1 cellular context compared by ENCODE assay signal in the genomic region with DNA sequence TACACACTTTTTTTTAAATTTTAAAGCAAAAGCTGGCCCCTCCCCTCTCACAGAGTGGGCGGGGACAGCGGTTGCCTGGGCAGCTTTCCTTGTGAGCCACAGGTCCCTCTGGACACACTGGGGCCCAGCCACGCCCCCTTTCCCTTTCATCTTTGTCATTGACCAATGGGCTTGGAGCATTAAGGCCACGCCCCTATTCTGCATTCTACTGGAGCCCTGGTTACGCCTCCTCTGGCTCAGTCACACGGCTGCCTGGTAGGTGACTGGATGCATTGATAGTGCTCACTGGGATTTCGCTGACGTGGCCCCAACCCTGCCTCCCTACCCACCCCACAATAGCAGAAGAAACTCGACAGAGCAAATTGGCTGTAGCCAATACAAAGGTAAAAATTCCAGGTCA.
TF ChIP-seq lines count a peak whose summit lies in the region.

No MANE protein-coding gene starts in this region.

TF ChIP-seq in GM23338, 12 proteins besides CTCF, POLR2A, EP300 and RAD21 (continued from another document):
- TF ChIP-seq, protein P1, sequence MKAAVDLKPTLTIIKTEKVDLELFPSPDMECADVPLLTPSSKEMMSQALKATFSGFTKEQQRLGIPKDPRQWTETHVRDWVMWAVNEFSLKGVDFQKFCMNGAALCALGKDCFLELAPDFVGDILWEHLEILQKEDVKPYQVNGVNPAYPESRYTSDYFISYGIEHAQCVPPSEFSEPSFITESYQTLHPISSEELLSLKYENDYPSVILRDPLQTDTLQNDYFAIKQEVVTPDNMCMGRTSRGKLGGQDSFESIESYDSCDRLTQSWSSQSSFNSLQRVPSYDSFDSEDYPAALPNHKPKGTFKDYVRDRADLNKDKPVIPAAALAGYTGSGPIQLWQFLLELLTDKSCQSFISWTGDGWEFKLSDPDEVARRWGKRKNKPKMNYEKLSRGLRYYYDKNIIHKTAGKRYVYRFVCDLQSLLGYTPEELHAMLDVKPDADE (IDR thresholded peaks at IDR 0.05) = no peak
- TF ChIP-seq, protein P2, sequence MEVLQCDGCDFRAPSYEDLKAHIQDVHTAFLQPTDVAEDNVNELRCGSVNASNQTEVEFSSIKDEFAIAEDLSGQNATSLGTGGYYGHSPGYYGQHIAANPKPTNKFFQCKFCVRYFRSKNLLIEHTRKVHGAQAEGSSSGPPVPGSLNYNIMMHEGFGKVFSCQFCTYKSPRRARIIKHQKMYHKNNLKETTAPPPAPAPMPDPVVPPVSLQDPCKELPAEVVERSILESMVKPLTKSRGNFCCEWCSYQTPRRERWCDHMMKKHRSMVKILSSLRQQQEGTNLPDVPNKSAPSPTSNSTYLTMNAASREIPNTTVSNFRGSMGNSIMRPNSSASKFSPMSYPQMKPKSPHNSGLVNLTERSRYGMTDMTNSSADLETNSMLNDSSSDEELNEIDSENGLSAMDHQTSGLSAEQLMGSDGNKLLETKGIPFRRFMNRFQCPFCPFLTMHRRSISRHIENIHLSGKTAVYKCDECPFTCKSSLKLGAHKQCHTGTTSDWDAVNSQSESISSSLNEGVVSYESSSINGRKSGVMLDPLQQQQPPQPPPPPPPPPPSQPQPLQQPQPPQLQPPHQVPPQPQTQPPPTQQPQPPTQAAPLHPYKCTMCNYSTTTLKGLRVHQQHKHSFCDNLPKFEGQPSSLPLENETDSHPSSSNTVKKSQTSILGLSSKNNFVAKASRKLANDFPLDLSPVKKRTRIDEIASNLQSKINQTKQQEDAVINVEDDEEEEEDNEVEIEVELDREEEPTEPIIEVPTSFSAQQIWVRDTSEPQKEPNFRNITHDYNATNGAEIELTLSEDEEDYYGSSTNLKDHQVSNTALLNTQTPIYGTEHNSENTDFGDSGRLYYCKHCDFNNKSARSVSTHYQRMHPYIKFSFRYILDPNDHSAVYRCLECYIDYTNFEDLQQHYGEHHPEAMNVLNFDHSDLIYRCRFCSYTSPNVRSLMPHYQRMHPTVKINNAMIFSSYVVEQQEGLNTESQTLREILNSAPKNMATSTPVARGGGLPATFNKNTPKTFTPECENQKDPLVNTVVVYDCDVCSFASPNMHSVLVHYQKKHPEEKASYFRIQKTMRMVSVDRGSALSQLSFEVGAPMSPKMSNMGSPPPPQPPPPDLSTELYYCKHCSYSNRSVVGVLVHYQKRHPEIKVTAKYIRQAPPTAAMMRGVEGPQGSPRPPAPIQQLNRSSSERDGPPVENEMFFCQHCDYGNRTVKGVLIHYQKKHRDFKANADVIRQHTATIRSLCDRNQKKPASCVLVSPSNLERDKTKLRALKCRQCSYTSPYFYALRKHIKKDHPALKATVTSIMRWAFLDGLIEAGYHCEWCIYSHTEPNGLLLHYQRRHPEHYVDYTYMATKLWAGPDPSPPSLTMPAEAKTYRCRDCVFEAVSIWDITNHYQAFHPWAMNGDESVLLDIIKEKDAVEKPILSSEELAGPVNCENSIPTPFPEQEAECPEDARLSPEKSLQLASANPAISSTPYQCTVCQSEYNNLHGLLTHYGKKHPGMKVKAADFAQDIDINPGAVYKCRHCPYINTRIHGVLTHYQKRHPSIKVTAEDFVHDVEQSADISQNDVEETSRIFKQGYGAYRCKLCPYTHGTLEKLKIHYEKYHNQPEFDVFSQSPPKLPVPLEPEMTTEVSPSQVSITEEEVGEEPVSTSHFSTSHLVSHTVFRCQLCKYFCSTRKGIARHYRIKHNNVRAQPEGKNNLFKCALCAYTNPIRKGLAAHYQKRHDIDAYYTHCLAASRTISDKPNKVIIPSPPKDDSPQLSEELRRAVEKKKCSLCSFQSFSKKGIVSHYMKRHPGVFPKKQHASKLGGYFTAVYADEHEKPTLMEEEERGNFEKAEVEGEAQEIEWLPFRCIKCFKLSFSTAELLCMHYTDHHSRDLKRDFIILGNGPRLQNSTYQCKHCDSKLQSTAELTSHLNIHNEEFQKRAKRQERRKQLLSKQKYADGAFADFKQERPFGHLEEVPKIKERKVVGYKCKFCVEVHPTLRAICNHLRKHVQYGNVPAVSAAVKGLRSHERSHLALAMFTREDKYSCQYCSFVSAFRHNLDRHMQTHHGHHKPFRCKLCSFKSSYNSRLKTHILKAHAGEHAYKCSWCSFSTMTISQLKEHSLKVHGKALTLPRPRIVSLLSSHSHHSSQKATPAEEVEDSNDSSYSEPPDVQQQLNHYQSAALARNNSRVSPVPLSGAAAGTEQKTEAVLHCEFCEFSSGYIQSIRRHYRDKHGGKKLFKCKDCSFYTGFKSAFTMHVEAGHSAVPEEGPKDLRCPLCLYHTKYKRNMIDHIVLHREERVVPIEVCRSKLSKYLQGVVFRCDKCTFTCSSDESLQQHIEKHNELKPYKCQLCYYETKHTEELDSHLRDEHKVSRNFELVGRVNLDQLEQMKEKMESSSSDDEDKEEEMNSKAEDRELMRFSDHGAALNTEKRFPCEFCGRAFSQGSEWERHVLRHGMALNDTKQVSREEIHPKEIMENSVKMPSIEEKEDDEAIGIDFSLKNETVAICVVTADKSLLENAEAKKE (CRISPR knock-in tag; IDR thresholded peaks at IDR 0.05) = no peak
- TF ChIP-seq NANOG (IDR thresholded peaks at IDR 0.05; ENCODE audit: borderline replicate concordance) = no peak
